In genomic region chr10:20901110-20901509, GRCh38 we compare ENCODE assay signal across 25 cellular contexts.
"Had no signal": no experiment of that assay in that cellular context is flagged by ENCODE, and none has a peak within 500 bp of the region (broad histone marks: within the 10 kb centered on the region; RNA-seq: fewer than 3 reads in every experiment).

No MANE protein-coding gene starts in this region.

- ATAC-seq: naive thymus-derived CD4-positive, alpha-beta T cell; natural killer cell; psoas muscle; right cardiac atrium; right lobe of liver; stimulated activated effector memory CD8-positive, alpha-beta T cell treated with anti-CD3 and anti-CD28 coated beads, Interleukin-12 subunit alpha, Interleukin-12 subunit beta, amount 100 ng/mL, for 72 hours; stimulated activated naive B cell treated with anti-CD40 and anti-IgM and Interleukin-4, amounts not matched to agents 10 μg/mL and 1 μg/mL and 100 μg/mL, for 72 hours; upper lobe of right lung had no signal

- H2AFZ ChIP-seq: parathyroid adenoma had no signal

- H3K27me3 ChIP-seq: neutrophil, ovary, right lobe of liver, sigmoid colon, stomach, thyroid gland, tibial nerve, upper lobe of right lung, uterus had no signal

- H3K27ac ChIP-seq: neutrophil, ovary, parathyroid adenoma, psoas muscle, right lobe of liver, sigmoid colon, stomach, thoracic aorta, thyroid gland, tibial nerve, upper lobe of right lung, uterus had no signal

- H3K79me2 ChIP-seq: parathyroid adenoma had no signal

- H3K4me1 ChIP-seq: parathyroid adenoma, psoas muscle, right lobe of liver, sigmoid colon, stomach, thyroid gland, tibial nerve, uterus had no signal

- DNase-seq: naive thymus-derived CD4-positive, alpha-beta T cell; natural killer cell; occipital lobe; ovary; posterior cingulate gyrus; psoas muscle; right cardiac atrium; right lobe of liver; sigmoid colon; small intestine; stimulated activated CD4-positive, alpha-beta T cell treated with anti-CD3 and anti-CD28 coated beads, Interleukin-15, amount 100 ng/mL, for 24 hours; stimulated activated CD4-positive, alpha-beta T cell treated with anti-CD3 and anti-CD28 coated beads, Interleukin-2, amount 100 ng/mL, for 24 hours; stimulated activated CD4-positive, alpha-beta T cell treated with anti-CD3 and anti-CD28 coated beads, Interleukin-2, amount 100 ng/mL, for 48 hours; stimulated activated CD4-positive, alpha-beta T cell treated with anti-CD3 and anti-CD28 coated beads, Interleukin-4, amount 100 ng/mL, for 24 hours; stimulated activated naive B cell treated with anti-CD40 and anti-IgM and Interleukin-4, amounts not matched to agents 10 μg/mL and 1 μg/mL and 100 μg/mL, for 72 hours; stimulated activated naive CD4-positive, alpha-beta T cell treated with Interleukin-2 at 50 U/mL for 16 hours; stomach; thyroid gland; upper lobe of right lung; uterus had no signal

- H3K36me3 ChIP-seq: neutrophil, ovary, right lobe of liver, sigmoid colon, stomach, thoracic aorta, thyroid gland, tibial nerve, upper lobe of right lung, uterus had no signal

- H3K9ac ChIP-seq: parathyroid adenoma had no signal

- FAIRE-seq: small intestine had no signal

- H3K4me3 ChIP-seq: ovary, psoas muscle, right lobe of liver, sigmoid colon, stomach, thoracic aorta, thyroid gland, tibial nerve, upper lobe of right lung, uterus had no signal

- H3K9me3 ChIP-seq: neutrophil, ovary, psoas muscle, right lobe of liver, sigmoid colon, stomach, thoracic aorta, thyroid gland, tibial nerve, upper lobe of right lung, uterus had no signal
